In the genomic region with DNA sequence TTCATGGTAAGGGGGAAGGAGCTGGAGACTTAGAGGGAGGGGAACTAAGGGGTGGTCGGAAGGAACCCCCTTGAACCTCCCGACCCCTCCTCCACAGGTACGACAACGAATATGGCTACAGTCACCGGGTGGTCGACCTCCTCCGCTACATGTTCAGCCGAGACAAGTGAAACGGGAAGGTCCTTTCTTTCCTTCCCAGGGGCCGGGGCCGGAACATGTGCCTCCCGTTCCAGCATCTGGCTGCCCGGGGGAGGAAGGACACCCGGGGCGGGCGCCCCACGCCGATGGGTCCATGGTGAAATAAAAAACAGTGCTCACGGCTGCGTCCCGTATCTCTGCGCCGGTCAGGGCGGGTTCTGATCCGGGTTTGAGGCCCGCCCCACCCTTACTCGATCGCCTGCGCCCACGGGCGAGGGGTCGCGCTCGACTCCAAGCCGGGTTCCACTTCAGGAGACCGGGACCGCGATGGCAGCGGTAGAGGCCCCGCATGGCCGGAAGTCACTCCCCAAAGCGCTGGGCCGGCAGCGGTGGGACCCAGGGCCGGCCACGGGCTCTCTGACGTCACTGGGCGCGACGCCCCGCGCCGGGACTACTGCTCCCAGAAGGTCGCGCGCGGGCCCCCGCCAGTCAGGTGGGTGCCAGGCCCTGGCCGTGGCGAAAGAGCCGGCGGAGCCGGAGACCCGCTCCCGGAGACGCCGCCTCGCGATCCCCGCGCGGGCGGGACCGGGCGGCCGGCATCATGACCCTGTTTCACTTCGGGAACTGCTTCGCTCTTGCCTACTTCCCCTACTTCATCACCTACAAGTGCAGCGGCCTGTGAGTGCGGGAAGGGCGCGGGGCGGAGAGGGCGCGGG, we compare ENCODE assay signal across 1 cellular context.
A peak's percentile ranks its signal among the peaks of the same experiment; 100 is the strongest.
TF ChIP-seq lines count a peak whose summit lies in the region.

A gene with protein sequence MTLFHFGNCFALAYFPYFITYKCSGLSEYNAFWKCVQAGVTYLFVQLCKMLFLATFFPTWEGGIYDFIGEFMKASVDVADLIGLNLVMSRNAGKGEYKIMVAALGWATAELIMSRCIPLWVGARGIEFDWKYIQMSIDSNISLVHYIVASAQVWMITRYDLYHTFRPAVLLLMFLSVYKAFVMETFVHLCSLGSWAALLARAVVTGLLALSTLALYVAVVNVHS (plus strand): TSS at position 626 of the 854 bp plus-strand sequence. CDS start 114 bp downstream, at position 740.

TF ChIP-seq in GM23338, 12 proteins besides CTCF, POLR2A, EP300 and RAD21 (continued from another document):
- peak; percentile 94 for TF ChIP-seq ETS1 (IDR thresholded peaks at IDR 0.05)
